9 cellular contexts compared by ENCODE assay signal in genomic region chr9:36135791-36136276, GRCh38. TPM values are rescaled to one million over a fixed set of nuclear protein-coding genes. Genes with fewer than 3 reads are reported as not detected.
DNase-seq lines count a peak whose midpoint lies in the region; ATAC-seq and TF ChIP-seq lines count a peak whose summit lies in the region.
"Had no signal": no experiment of that assay in that cellular context is flagged by ENCODE, and none has a peak within 500 bp of the region (broad histone marks: within the 10 kb centered on the region; RNA-seq: fewer than 3 reads in every experiment).

No MANE protein-coding gene starts in this region.

- no peaks in the 10 kb centered on the region for H3K9me3 Mint-ChIP-seq in WTC11
- H3K9me3 Mint-ChIP-seq: activated naive CD4-positive, alpha-beta T cell treated with anti-CD3 and anti-CD28 coated beads, Interleukin-2, amount 50 U/mL, for 72 hours had no signal

- no peak for TF ChIP-seq CTCF in WTC11 (IDR thresholded peaks at IDR 0.05)
- TF ChIP-seq CTCF in hepatocyte (IDR thresholded peaks at IDR 0.05; ENCODE audit: poor library complexity), result no peak

- 24 to 32% methylated on average over 14 to 17 of the region's 18 CpGs for WGBS in GM23248 (ENCODE audit: low coverage in 1 of 2, low lambda C conversion rate in 2 of 2, missing lambda C conversion rate in 2 of 2), 2 experiments
- WGBS in hepatocyte (ENCODE audit: low lambda C conversion rate, missing lambda C conversion rate), result 3% methylated on average over 9 of the region's 18 CpGs

- peaks cover 34% of the 10 kb centered on the region for H3K4me1 Mint-ChIP-seq in WTC11

- H3K9me2 ChIP-seq in GM23248 (ENCODE audit: insufficient read depth), result no peaks in the 10 kb centered on the region
- H3K9me2 ChIP-seq in hepatocyte (replicated peaks; ENCODE audit: insufficient read depth), result no peaks in the 10 kb centered on the region

- peak overlapping the region; percentile 89 for H2AFZ ChIP-seq in GM23248
- H2AFZ ChIP-seq in hepatocyte, result peak overlapping the region; percentile 87

- H3K27ac ChIP-seq in GM23248, result no peak overlapping the region
- H3K27ac ChIP-seq in hepatocyte, result no peak overlapping the region

- H3K27me3 Mint-ChIP-seq in WTC11 (ENCODE audit: low read depth), result peaks cover 86% of the 10 kb centered on the region

- H3F3A ChIP-seq in GM23248 (ENCODE audit: insufficient read depth), result peaks cover 8% of the 10 kb centered on the region

- peak overlapping the region; percentile 82 for H3K4me3 Mint-ChIP-seq in WTC11

- H3K79me2 ChIP-seq in GM23248 (ENCODE audit: insufficient read depth), result peaks cover 34% of the 10 kb centered on the region
- H3K79me2 ChIP-seq in hepatocyte, result no peaks in the 10 kb centered on the region

- in situ Hi-C loops in GM23248 (cut with MboI), result no loop called here

- H3K27me3 ChIP-seq in GM23248 (replicated peaks; ENCODE audit: insufficient read depth) (no peaks in the 10 kb centered on the region), hepatocyte (peaks cover 35% of the 10 kb centered on the region), skeletal muscle satellite cell (ENCODE audit: control insufficient read depth, insufficient read depth, low read length) (no peaks in the 10 kb centered on the region)

- ATAC-seq in WTC11 (peak; percentile 43), GM19397 (IDR thresholded peaks at IDR 0.05; ENCODE audit: unreplicated experiment) (no peak)

- CTCF ChIA-PET in WTC11 (lab: Charles Lee), result interaction anchor here (0.6 to 3.1 kb wide), 5 partner anchors 27 to 35 kb away, joined by 3 to 14 read pairs (median 7); partner anchors contain the start of gene CCIN

- H3K36me3 Mint-ChIP-seq in WTC11, result no peaks in the 10 kb centered on the region
- H3K36me3 Mint-ChIP-seq: activated naive CD4-positive, alpha-beta T cell treated with anti-CD3 and anti-CD28 coated beads, Interleukin-2, amount 50 U/mL, for 72 hours had no signal

- H3K36me3 ChIP-seq in GM23248 (ENCODE audit: low read depth), result no peaks in the 10 kb centered on the region
- no peaks in the 10 kb centered on the region for H3K36me3 ChIP-seq in hepatocyte (replicated peaks; ENCODE audit: insufficient read depth, low read depth)
- H3K36me3 ChIP-seq in skeletal muscle satellite cell (ENCODE audit: insufficient read depth, low read length), result no peaks in the 10 kb centered on the region

- H3K27ac Mint-ChIP-seq in WTC11, result no peak overlapping the region
- H3K27ac Mint-ChIP-seq: activated naive CD4-positive, alpha-beta T cell treated with anti-CD3 and anti-CD28 coated beads, Interleukin-2, amount 50 U/mL, for 72 hours had no signal

- POLR2A ChIA-PET in WTC11 (lab: Charles Lee), result interaction anchor here (1.2 kb wide), 1 partner anchor 27 kb away, joined by 7 read pairs; no protein-coding TSS in a partner anchor

- H3K9ac ChIP-seq in GM23248 (peak overlapping the region; percentile 73), skeletal muscle satellite cell (ENCODE audit: low read depth, low read length) (peak overlapping the region; percentile 84)

- H3K9me3 ChIP-seq in GM23248 (ENCODE audit: low read depth) (no peaks in the 10 kb centered on the region), hepatocyte (ENCODE audit: low read depth) (no peaks in the 10 kb centered on the region), skeletal muscle satellite cell (replicated peaks; ENCODE audit: low read length) (no peaks in the 10 kb centered on the region)

- H3K4me1 ChIP-seq in GM23248 (ENCODE audit: insufficient read depth) (0 out of 2 replicates have a peak, but pooled peaks cover 6% of the 10 kb centered on the region), hepatocyte (ENCODE audit: insufficient read depth) (peaks cover 9% of the 10 kb centered on the region), skeletal muscle satellite cell (ENCODE audit: control insufficient read depth, insufficient read depth, low read length) (peaks cover 27% of the 10 kb centered on the region)

- H3K4me3 ChIP-seq in GM23248 (peak overlapping the region; percentile 80), hepatocyte (peak overlapping the region; percentile 76), skeletal muscle satellite cell (ENCODE audit: low read length) (peak overlapping the region; percentile 90)

- DNase-seq in GM23248 (no peak), WTC11 (ENCODE audit: low spot score) (peak; percentile 53), hepatocyte (ENCODE audit: low spot score) (no peak), AG08396 (ENCODE audit: low spot score) (no peak), HUDEP-2 (lab: John Stamatoyannopoulos, UW; ENCODE audit: unreplicated experiment in 76 of 76) (no peak)
- no peak for DNase-seq in effector CD4-positive, alpha-beta T cell

- H4K20me1 ChIP-seq in GM23248 (ENCODE audit: insufficient read depth) (no peaks in the 10 kb centered on the region), hepatocyte (ENCODE audit: insufficient read depth, poor library complexity, severe bottlenecking) (no peaks in the 10 kb centered on the region)

- H3K4me2 ChIP-seq in GM23248 (ENCODE audit: unreplicated experiment), result peak overlapping the region; percentile 83
- H3K4me2 ChIP-seq in hepatocyte, result peak overlapping the region; percentile 90
- peak overlapping the region; percentile 93 for H3K4me2 ChIP-seq in skeletal muscle satellite cell (ENCODE audit: low read length)

TF ChIP-seq in WTC11, 78 proteins besides CTCF, POLR2A, EP300 and RAD21:
- no peak for TF ChIP-seq SMAD4 (CRISPR knock-in tag; IDR thresholded peaks at IDR 0.05)
- no peak for TF ChIP-seq ZNF232 (CRISPR knock-in tag; IDR thresholded peaks at IDR 0.05)
- TF ChIP-seq ZNF423 (CRISPR knock-in tag; IDR thresholded peaks at IDR 0.05), result no peak
- no peak for TF ChIP-seq ZNF512 (CRISPR knock-in tag; IDR thresholded peaks at IDR 0.05; ENCODE audit: borderline replicate concordance)
- TF ChIP-seq PRDM15 (CRISPR knock-in tag; IDR thresholded peaks at IDR 0.05), result 0 out of 2 replicates have a peak, but pooled peaks have one; percentile 18
- no peak for TF ChIP-seq NR2C2 (CRISPR knock-in tag; IDR thresholded peaks at IDR 0.05)
- 0 out of 2 replicates have a peak, but pooled peaks have one; percentile 1 for TF ChIP-seq RELA (CRISPR knock-in tag; IDR thresholded peaks at IDR 0.05; ENCODE audit: borderline replicate concordance)

RNA-seq across cellular contexts. Expression of gene GLIPR2, which starts 0.7 kb away (rescaled TPM):
- total RNA-seq in GM23248 (2014; rRNA removed; shearing (Covaris generic)), result 27.5 and 32.9 TPM in 2 replicates
- 43.4 and 47.5 TPM in 2 replicates for polyA plus RNA-seq in GM23248 (2016; fragmentation: Nextera tagmentation; extraction: Ambion mirVana)
- total RNA-seq in WTC11 (2021), result 3.7 to 6.3 TPM (median 5.3 TPM) in 3 replicates
- 9.8 and 14.1 TPM in 2 replicates for total RNA-seq in hepatocyte
- polyA plus RNA-seq in hepatocyte, result 12.6 and 20.1 TPM in 2 replicates
- 15.2 and 37.6 TPM in 2 replicates for total RNA-seq in skeletal muscle satellite cell (2012; rRNA removed)

RNA-seq across cellular contexts. Expression of gene CCIN, which starts 33.4 kb away (rescaled TPM):
- 0.51 and 2.8 TPM in 2 replicates for total RNA-seq in GM23248 (2014; rRNA removed; shearing (Covaris generic))
- polyA plus RNA-seq in GM23248 (2016; fragmentation: Nextera tagmentation; extraction: Ambion mirVana) (1.4 and 2.5 TPM in 2 replicates), hepatocyte (0.23 TPM in 1 of 2 replicates, not detected in the other)
- total RNA-seq in WTC11 (2021) (0.16 to 0.48 TPM (median 0.20 TPM) in 3 replicates), hepatocyte (not detected in 2 replicates)
- 0.25 and 1.1 TPM in 2 replicates for total RNA-seq in skeletal muscle satellite cell (2012; rRNA removed)
- total RNA-seq: activated naive CD4-positive, alpha-beta T cell treated with anti-CD3 and anti-CD28 coated beads, Interleukin-2, amount 50 U/mL, for 72 hours had no signal

RNA-seq across cellular contexts. Expression of gene CLTA, which starts 54.9 kb away (rescaled TPM):
- total RNA-seq in GM23248 (2014; rRNA removed; shearing (Covaris generic)), result 230 and 240 TPM in 2 replicates
- polyA plus RNA-seq in GM23248 (2016; fragmentation: Nextera tagmentation; extraction: Ambion mirVana), result 218 and 229 TPM in 2 replicates
- total RNA-seq in WTC11 (2021), result 213 to 220 TPM (median 220 TPM) in 3 replicates
- total RNA-seq in hepatocyte, result 317 and 339 TPM in 2 replicates
- 283 and 313 TPM in 2 replicates for polyA plus RNA-seq in hepatocyte
- total RNA-seq in skeletal muscle satellite cell (2012; rRNA removed), result 248 and 256 TPM in 2 replicates
